ENCODE assay signal across 26 cellular contexts in genomic region chr3:40379674-40380306, GRCh38. TPM values are rescaled to one million over a fixed set of nuclear protein-coding genes. Genes with fewer than 3 reads are reported as not detected.
DNase-seq lines count a peak whose midpoint lies in the region; ATAC-seq, FAIRE-seq and TF ChIP-seq lines count a peak whose summit lies in the region.
"Had no signal": no experiment of that assay in that cellular context is flagged by ENCODE, and none has a peak within 500 bp of the region (broad histone marks: within the 10 kb centered on the region; RNA-seq: fewer than 3 reads in every experiment).

No MANE protein-coding gene starts in this region.

- H3K4me3 Mint-ChIP-seq in activated CD4-positive, alpha-beta T cell treated with anti-CD3 and anti-CD28 coated beads for 36 hours, result no peak overlapping the region
- no peak overlapping the region for H3K4me3 Mint-ChIP-seq in progenitor cell of endocrine pancreas (ENCODE audit: low read depth)

- no peaks in the 10 kb centered on the region for H3K36me3 Mint-ChIP-seq in activated CD4-positive, alpha-beta T cell treated with anti-CD3 and anti-CD28 coated beads for 36 hours (ENCODE audit: low read depth)
- H3K36me3 Mint-ChIP-seq in progenitor cell of endocrine pancreas (ENCODE audit: insufficient read depth), result no peaks in the 10 kb centered on the region

- no peaks in the 10 kb centered on the region for H3K36me3 ChIP-seq in keratinocyte (ENCODE audit: control insufficient read depth in 2 of 2, extremely low read depth in 1 of 2, insufficient read depth in 2 of 2, low read length in 2 of 2)

- no peak overlapping the region for H3K27ac Mint-ChIP-seq in activated CD4-positive, alpha-beta T cell treated with anti-CD3 and anti-CD28 coated beads for 36 hours
- H3K27ac Mint-ChIP-seq in progenitor cell of endocrine pancreas, result no peak overlapping the region

- H3K27ac ChIP-seq in keratinocyte (ENCODE audit: control insufficient read depth, insufficient read depth, low read length), result no peak overlapping the region
- H3K27ac ChIP-seq: HL-60 had no signal

- dilution Hi-C loops in keratinocyte (cut with MboI; ENCODE audit: extremely low pct_ligation_motif_present, low sequenced_read_pairs), result no loop called here

- H3K4me1 ChIP-seq in keratinocyte (ENCODE audit: control insufficient read depth, extremely low read depth, insufficient read depth, low read length), result peaks cover 5% of the 10 kb centered on the region

- H3K9ac ChIP-seq in keratinocyte (ENCODE audit: control insufficient read depth, extremely low read depth, insufficient read depth, low read length), result no peak overlapping the region

- H3K9me3 Mint-ChIP-seq in activated CD4-positive, alpha-beta T cell treated with anti-CD3 and anti-CD28 coated beads for 36 hours (ENCODE audit: low read depth), result peaks cover 5% of the 10 kb centered on the region
- peaks cover 9% of the 10 kb centered on the region for H3K9me3 Mint-ChIP-seq in progenitor cell of endocrine pancreas (ENCODE audit: low read depth)

- POLR2A ChIA-PET in activated CD4-positive, alpha-beta T cell treated with anti-CD3 and anti-CD28 coated beads for 36 hours (lab: Charles Lee), result no interaction called here

- H3K4me2 ChIP-seq in keratinocyte (ENCODE audit: control insufficient read depth, extremely low read depth, insufficient read depth, low read depth, low read length), result no peak overlapping the region

- H3K27me3 ChIP-seq in keratinocyte (ENCODE audit: control insufficient read depth, extremely low read depth, insufficient read depth, low read length), result no peaks in the 10 kb centered on the region

- no peaks in the 10 kb centered on the region for H3K9me3 ChIP-seq in keratinocyte (ENCODE audit: control insufficient read depth, low read depth, low read length)

- H2AFZ ChIP-seq in keratinocyte (ENCODE audit: control insufficient read depth, low read length), result no peak overlapping the region

- H3K79me2 ChIP-seq in keratinocyte (ENCODE audit: control insufficient read depth, insufficient read depth, low read length), result no peaks in the 10 kb centered on the region

- FAIRE-seq in keratinocyte (lab: Jason Lieb, UNC), result peak; percentile 34
- FAIRE-seq: GM19239, H1, RCC 7860 had no signal

- H3K27me3 Mint-ChIP-seq in activated CD4-positive, alpha-beta T cell treated with anti-CD3 and anti-CD28 coated beads for 36 hours, result no peaks in the 10 kb centered on the region
- peaks cover 12% of the 10 kb centered on the region for H3K27me3 Mint-ChIP-seq in progenitor cell of endocrine pancreas

- no peaks in the 10 kb centered on the region for H4K20me1 ChIP-seq in keratinocyte (ENCODE audit: control insufficient read depth, extremely low read depth, insufficient read depth, low read length)

- intact Hi-C loops in activated CD4-positive, alpha-beta T cell treated with anti-CD3 and anti-CD28 coated beads for 36 hours (cut with DNase I, micrococcal nuclease), result no loop called here

- H3K4me3 ChIP-seq in keratinocyte (ENCODE audit: control insufficient read depth in 2 of 3, extremely low read depth in 1 of 3, insufficient read depth in 2 of 3, low read depth in 1 of 3, low read length in 3 of 3), result no peak overlapping the region

- TF ChIP-seq CTCF in keratinocyte (optimal IDR thresholded peaks at IDR 0.05 in 1 of 3, IDR thresholded peaks at IDR 0.05 in 1 of 3, conservative IDR thresholded peaks at IDR 0.05 in 1 of 3; ENCODE audit: extremely low read depth in 1 of 3, insufficient read depth in 2 of 3, low read length in 3 of 3) (no peak), progenitor cell of endocrine pancreas (IDR thresholded peaks at IDR 0.05; ENCODE audit: unreplicated experiment) (no peak)

- no peaks in the 10 kb centered on the region for H3K9me1 ChIP-seq in keratinocyte (ENCODE audit: control insufficient read depth, extremely low read depth, insufficient read depth, low read length)

- CTCF ChIA-PET in activated CD4-positive, alpha-beta T cell treated with anti-CD3 and anti-CD28 coated beads for 36 hours (lab: Charles Lee), result no interaction called here

- H3K4me1 Mint-ChIP-seq in activated CD4-positive, alpha-beta T cell treated with anti-CD3 and anti-CD28 coated beads for 36 hours, result peaks cover 8% of the 10 kb centered on the region
- no peaks in the 10 kb centered on the region for H3K4me1 Mint-ChIP-seq in progenitor cell of endocrine pancreas (ENCODE audit: low read depth)

- peak; percentile 15 for DNase-seq in activated CD4-positive, alpha-beta T cell treated with anti-CD3 and anti-CD28 coated beads for 36 hours
- DNase-seq in activated CD4-positive, alpha-beta T cell treated with anti-CD3 and anti-CD28 coated beads, Interleukin-2, amount 50 U/mL, for 4 hours, result no peak
- DNase-seq in ELR (ENCODE audit: low read depth) (peak; percentile 30), OCI-M1 (lab: John Stamatoyannopoulos, UW) (peak; percentile 19), keratinocyte (ENCODE audit: low read depth, low spot score) (no peak), inferior parietal cortex (ENCODE audit: extremely low spot score) (no peak), progenitor cell of endocrine pancreas (ENCODE audit: low spot score, unreplicated experiment) (no peak)
- DNase-seq: 8988T, DMS153, DND-41, HCEC 1CT, Karpas-422, NCI-H1092 treated with DMSO at 0.1 percent for 48 hours, NCI-H1436, NCI-H187, NCI-H2081 treated with DMSO at 0.1 percent for 48 hours, NCI-H2171, NCI-H226, NCI-H510A, NCI-H69 had no signal

- ATAC-seq in activated CD4-positive, alpha-beta T cell treated with anti-CD3 and anti-CD28 coated beads for 36 hours, result peak; percentile 81
- no peak for ATAC-seq in HG03520 (IDR thresholded peaks at IDR 0.05; ENCODE audit: unreplicated experiment)

RNA-seq across cellular contexts. Expression of gene ENTPD3, which starts 7.2 kb away (rescaled TPM):
- not detected for total RNA-seq in activated CD4-positive, alpha-beta T cell treated with anti-CD3 and anti-CD28 coated beads for 36 hours
- 11.5 to 20.5 TPM (median 12.9 TPM) in 3 replicates for polyA plus RNA-seq in keratinocyte
- 1.4 TPM for polyA plus RNA-seq in keratinocyte (2011; ENCODE audit: low read depth)
- 10.6 and 16.3 TPM in 2 replicates for polyA plus RNA-seq in keratinocyte (2011; cell fraction: cytosol; rRNA removed)
- polyA plus RNA-seq in keratinocyte (2011; cell fraction: nucleus; rRNA removed), result 17.2 and 21.0 TPM in 2 replicates
- 2.1 and 5.7 TPM in 2 replicates for polyA plus RNA-seq in keratinocyte (2012; ENCODE audit: low replicate concordance)
- 5.1 to 16.3 TPM (median 10.5 TPM) in 3 replicates for polyA minus RNA-seq in keratinocyte
- 10.6 TPM for polyA minus RNA-seq in keratinocyte (2011; cell fraction: cytosol; rRNA and poly(A)+ RNA removed)
- polyA minus RNA-seq in keratinocyte (2011; cell fraction: nucleus; rRNA and poly(A)+ RNA removed), result 7.1 and 10.6 TPM in 2 replicates
- total RNA-seq in progenitor cell of endocrine pancreas, result 1.3 and 1.4 TPM in 2 replicates
- polyA plus RNA-seq: BJ had no signal

Comparison
In these comparisons a context has a peak if more than half of its experiments do, and no peak if none do; other contexts are left out.
1. DNase-seq: peak in activated CD4-positive, alpha-beta T cell treated with anti-CD3 and anti-CD28 coated beads for 36 hours (single experiment), ELR (single experiment) and OCI-M1 (single experiment); none in activated CD4-positive, alpha-beta T cell treated with anti-CD3 and anti-CD28 coated beads, Interleukin-2, amount 50 U/mL, for 4 hours (0 of 2), keratinocyte (single experiment), inferior parietal cortex (single experiment) and progenitor cell of endocrine pancreas (single experiment).